Comparison of ENCODE assay signal across 7 cellular contexts in the genomic region with DNA sequence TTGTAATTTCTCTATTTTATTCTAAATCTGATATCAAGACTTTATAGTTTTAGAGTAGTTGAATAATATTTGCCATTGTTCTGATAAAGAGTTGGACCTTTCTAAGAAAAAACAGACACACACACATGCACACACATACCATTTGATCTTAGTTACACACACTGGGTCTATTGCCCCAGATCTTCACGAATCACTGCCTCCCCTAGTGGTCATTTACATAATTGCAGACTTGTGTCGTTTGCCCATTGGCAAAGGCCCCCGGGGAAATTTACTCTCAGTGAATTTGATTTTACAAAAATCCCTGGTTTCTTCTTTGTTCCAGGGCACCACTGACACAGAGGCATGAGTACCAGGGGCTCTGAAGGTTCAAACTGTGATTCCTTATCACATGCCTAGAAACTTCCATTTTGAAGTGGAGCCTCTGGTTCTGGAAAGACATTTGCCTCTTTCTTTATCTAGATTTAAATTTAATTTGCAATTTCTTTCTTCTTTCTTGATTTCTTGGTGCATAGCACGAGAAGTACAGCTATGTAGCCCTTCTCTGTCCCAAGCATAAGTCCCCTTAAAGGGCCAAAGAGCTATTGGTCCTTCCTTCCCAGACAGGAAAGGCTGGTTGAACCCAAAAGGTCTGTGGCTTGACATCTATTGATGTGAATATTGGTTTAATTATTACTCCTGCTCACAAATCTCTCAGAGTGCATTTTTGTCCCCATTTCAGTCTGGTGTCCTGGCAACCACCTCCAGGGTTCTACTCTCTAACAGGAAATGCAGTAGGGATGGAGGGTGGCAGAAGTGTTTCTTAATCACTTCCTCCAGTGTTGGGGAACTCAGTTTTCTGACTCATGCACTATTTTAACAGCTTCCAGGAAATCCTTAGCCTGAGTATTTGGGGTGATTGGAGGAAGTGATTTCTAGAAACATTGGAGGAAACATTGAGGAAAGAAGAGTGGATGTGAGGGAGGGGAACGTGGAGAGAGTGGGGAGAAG. TPM values are rescaled to one million over a fixed set of nuclear protein-coding genes. Genes with fewer than 3 reads are reported as not detected.
DNase-seq lines count a peak whose midpoint lies in the region; ATAC-seq, FAIRE-seq and TF ChIP-seq lines count a peak whose summit lies in the region.

No MANE protein-coding gene starts in this region.

- H3K36me3 ChIP-seq in endodermal cell (ENCODE audit: control insufficient read depth, insufficient read depth, low read length) (no peaks in the 10 kb centered on the region), suprapubic skin (no peaks in the 10 kb centered on the region)

- FAIRE-seq in RCC 7860 (lab: Jason Lieb, UNC) = no peak

- no peak overlapping the region for H3K4me3 Mint-ChIP-seq in endodermal cell
- H3K4me3 Mint-ChIP-seq in nephron progenitor cell = no peak overlapping the region

- no peak for ATAC-seq in GM21515 (IDR thresholded peaks at IDR 0.05; ENCODE audit: unreplicated experiment)

- H3K36me3 Mint-ChIP-seq in endodermal cell (ENCODE audit: low read depth) = no peaks in the 10 kb centered on the region
- H3K36me3 Mint-ChIP-seq in nephron progenitor cell (ENCODE audit: low read depth) = no peaks in the 10 kb centered on the region

- H3K27ac Mint-ChIP-seq in endodermal cell (no peak overlapping the region), nephron progenitor cell (no peak overlapping the region)

- H3K9ac ChIP-seq in endodermal cell (ENCODE audit: extremely low read depth, low read length, poor library complexity, severe bottlenecking) = no peak overlapping the region

- TF ChIP-seq CTCF in endodermal cell (conservative IDR thresholded peaks at IDR 0.05) (peak; percentile 88), nephron progenitor cell (IDR thresholded peaks at IDR 0.05) (peak; percentile 87), suprapubic skin (IDR thresholded peaks at IDR 0.05) (peak in 1 of 2 donors; percentile 46)

- H3K27ac ChIP-seq in endodermal cell (ENCODE audit: low read depth, low read length) (no peak overlapping the region), suprapubic skin (no peak overlapping the region)

- H3K27me3 ChIP-seq in endodermal cell (ENCODE audit: control insufficient read depth, insufficient read depth, low read length, poor library complexity, severe bottlenecking) = peaks cover 19% of the 10 kb centered on the region
- no peaks in the 10 kb centered on the region for H3K27me3 ChIP-seq in suprapubic skin

- H3K4me3 ChIP-seq in endodermal cell (ENCODE audit: low read length) = no peak overlapping the region
- H3K4me3 ChIP-seq in suprapubic skin = no peak overlapping the region

- peaks cover 10% of the 10 kb centered on the region for H3K27me3 Mint-ChIP-seq in endodermal cell (ENCODE audit: insufficient read depth)
- H3K27me3 Mint-ChIP-seq in nephron progenitor cell (ENCODE audit: low read depth, poor library complexity) = peaks cover 45% of the 10 kb centered on the region

- H3K4me1 Mint-ChIP-seq in endodermal cell = no peaks in the 10 kb centered on the region
- H3K4me1 Mint-ChIP-seq in nephron progenitor cell = no peaks in the 10 kb centered on the region

- 27 to 43% methylated on average over 3 to 5 of the region's 5 CpGs for WGBS in endodermal cell (ENCODE audit: insufficient coverage in 1 of 2, insufficient read length in 1 of 2), 2 experiments
- 32% methylated on average over 5 of the region's 5 CpGs for WGBS in suprapubic skin

- TF ChIP-seq EP300 in suprapubic skin (IDR thresholded peaks at IDR 0.05) = no peak

- H3K9me3 Mint-ChIP-seq in endodermal cell = no peaks in the 10 kb centered on the region
- H3K9me3 Mint-ChIP-seq in nephron progenitor cell = no peaks in the 10 kb centered on the region

- no peak for TF ChIP-seq POLR2A in suprapubic skin (IDR thresholded peaks at IDR 0.05)

- DNase-seq in COLO668 (lab: John Stamatoyannopoulos, UW; ENCODE audit: unreplicated experiment) = peak; percentile 1
- peak; percentile 21 for DNase-seq in GM19240 (ENCODE audit: insufficient read length, low spot score)
- peak; percentile 4 for DNase-seq in RCC 7860 (ENCODE audit: low spot score)
- DNase-seq in endodermal cell = peak; percentile 75
- DNase-seq in nephron progenitor cell = peak; percentile 27
- DNase-seq in suprapubic skin (ENCODE audit: low spot score in 2 of 2) = no peak

- no peaks in the 10 kb centered on the region for H3K9me3 ChIP-seq in endodermal cell (ENCODE audit: control insufficient read depth, low read length)
- H3K9me3 ChIP-seq in suprapubic skin = no peaks in the 10 kb centered on the region

- no peaks in the 10 kb centered on the region for H3K4me1 ChIP-seq in endodermal cell (ENCODE audit: control insufficient read depth, insufficient read depth, low read length)
- peaks cover 7% of the 10 kb centered on the region for H3K4me1 ChIP-seq in suprapubic skin

RNA-seq across cellular contexts. Expression of gene SLC6A11, which starts 32.4 kb away (rescaled TPM):
- under 1 TPM; 0.27 to 0.73 TPM for total RNA-seq in endodermal cell
- polyA plus RNA-seq in endodermal cell (2013, experiment 1 of 2) = 0.82 TPM
- 0.70 TPM for polyA plus RNA-seq in endodermal cell (2013, experiment 2 of 2)
- 1 to 10 TPM; 4.3 to 7.9 (median 6.2) TPM for total RNA-seq in suprapubic skin

Comparison
In these comparisons a context has a peak if more than half of its experiments do, and no peak if none do; other contexts are left out.
1. DNase-seq: peak in COLO668 (single experiment), GM19240 (single experiment), RCC 7860 (single experiment), endodermal cell (single experiment) and nephron progenitor cell (single experiment); none in suprapubic skin (0 of 2).